ENCODE assay signal across 26 cellular contexts in genomic region chr17:58186591-58186990, GRCh38. TPM values are rescaled to one million over a fixed set of nuclear protein-coding genes. Genes with fewer than 3 reads are reported as not detected.
DNase-seq lines count a peak whose midpoint lies in the region; ATAC-seq and TF ChIP-seq lines count a peak whose summit lies in the region.
"Had no signal": no experiment of that assay in that cellular context is flagged by ENCODE, and none has a peak within 500 bp of the region (broad histone marks: within the 10 kb centered on the region; RNA-seq: fewer than 3 reads in every experiment).

No MANE protein-coding gene starts in this region.

- DNase-seq in HL-60 (ENCODE audit: low read depth in 1 of 2, low spot score in 1 of 2): no peak
- no peak for DNase-seq in endothelial cell (ENCODE audit: low spot score)
- DNase-seq in T-helper 17 cell: no peak
- no peak for DNase-seq in 8988T
- no peak for DNase-seq in NCI-H2107 (lab: John Stamatoyannopoulos, UW)
- DNase-seq: AML-193; Caco-2; Calu3; CD4-positive, alpha-beta T cell; CD8-positive, alpha-beta T cell; DMS 273 treated with DMSO at 0.1 percent for 48 hours; DMS153; DMS53; DMS79; DND-41; EL; GDM1 had no signal

- H3K4me3 ChIP-seq in BLaER1 treated with 17β-estradiol and CSF1 and Interleukin-3, amounts not matched to agents 10 nM and 100 nM: no peak overlapping the region
- no peak overlapping the region for H3K4me3 ChIP-seq in HL-60 (replicated peaks; ENCODE audit: insufficient read depth, low read length)
- H3K4me3 ChIP-seq: A549, GM12878 had no signal

- H3K27ac ChIP-seq in BLaER1 treated with 17β-estradiol and CSF1 and Interleukin-3, amounts not matched to agents 10 nM and 100 nM: no peak overlapping the region
- H3K27ac ChIP-seq in HL-60 (replicated peaks): peak overlapping the region; percentile 19; the same call in 1 of the 2 replicates
- H3K27ac ChIP-seq: A549, C4-2B had no signal

- H3K4me2 ChIP-seq in BLaER1 treated with 17β-estradiol and CSF1 and Interleukin-3, amounts not matched to agents 10 nM and 100 nM: peak overlapping the region; percentile 26 to 78 (median 72)
- H3K4me2 ChIP-seq: A549 had no signal

- H3K9me3 Mint-ChIP-seq in endothelial cell (ENCODE audit: unreplicated experiment): no peaks in the 10 kb centered on the region
- H3K9me3 Mint-ChIP-seq: CD4-positive, alpha-beta T cell; CD8-positive, alpha-beta T cell had no signal

- peaks cover 34 to 53% (median 45%) of the 10 kb centered on the region in 10 experiments for H3K4me1 ChIP-seq in BLaER1 treated with 17β-estradiol and CSF1 and Interleukin-3, amounts not matched to agents 10 nM and 100 nM

- no peaks in the 10 kb centered on the region for H3K9me3 ChIP-seq in BLaER1 treated with 17β-estradiol and CSF1 and Interleukin-3, amounts not matched to agents 10 nM and 100 nM (replicated peaks in 1 of 11)
- no peaks in the 10 kb centered on the region for H3K9me3 ChIP-seq in T-helper 17 cell (ENCODE audit: control insufficient read depth, low read length, poor library complexity, severe bottlenecking)
- H3K9me3 ChIP-seq: A549, Caco-2 had no signal

- H3K27ac Mint-ChIP-seq in endothelial cell (ENCODE audit: unreplicated experiment): peak overlapping the region; percentile 72
- H3K27ac Mint-ChIP-seq in T-helper 17 cell: no peak overlapping the region
- H3K27ac Mint-ChIP-seq: B cell; CD4-positive, alpha-beta T cell; CD8-positive, alpha-beta T cell had no signal

- H3K27me3 Mint-ChIP-seq in endothelial cell (ENCODE audit: unreplicated experiment) (no peaks in the 10 kb centered on the region), T-helper 17 cell (peaks cover 36% of the 10 kb centered on the region)

- no peaks in the 10 kb centered on the region for H3K27me3 ChIP-seq in BLaER1 treated with 17β-estradiol and CSF1 and Interleukin-3, amounts not matched to agents 10 nM and 100 nM
- H3K27me3 ChIP-seq in HL-60 (ENCODE audit: insufficient read depth, poor library complexity, severe bottlenecking): no peaks in the 10 kb centered on the region

- no peaks in the 10 kb centered on the region; a peak in 1 of 22 replicates for H4K20me1 ChIP-seq in BLaER1 treated with 17β-estradiol and CSF1 and Interleukin-3, amounts not matched to agents 10 nM and 100 nM

- H3K4me1 Mint-ChIP-seq in endothelial cell (ENCODE audit: unreplicated experiment): peaks cover 3% of the 10 kb centered on the region
- peaks cover 9% of the 10 kb centered on the region for H3K4me1 Mint-ChIP-seq in T-helper 17 cell

- ATAC-seq in T-helper 17 cell: no peak
- no peak for ATAC-seq in activated CD4-positive, CD25-positive, alpha-beta regulatory T cell treated with anti-CD3 and anti-CD28 coated beads, Interleukin-2, amount 50 U/mL, for 24 hours
- ATAC-seq: A549; CD8-positive, alpha-beta T cell; GM12878 had no signal

- no peak for TF ChIP-seq CTCF in HL-60 (IDR thresholded peaks at IDR 0.05; ENCODE audit: insufficient read depth, low read length)
- TF ChIP-seq CTCF in endothelial cell (IDR thresholded peaks at IDR 0.05; ENCODE audit: unreplicated experiment): no peak

- H3K9ac ChIP-seq in BLaER1 treated with 17β-estradiol and CSF1 and Interleukin-3, amounts not matched to agents 10 nM and 100 nM: no peak overlapping the region

- H3K4me3 Mint-ChIP-seq in endothelial cell (ENCODE audit: unreplicated experiment): no peak overlapping the region
- H3K4me3 Mint-ChIP-seq in T-helper 17 cell: no peak overlapping the region
- H3K4me3 Mint-ChIP-seq: B cell; CD4-positive, alpha-beta T cell; CD8-positive, alpha-beta T cell had no signal

- H3K36me3 Mint-ChIP-seq in endothelial cell (ENCODE audit: low read depth, unreplicated experiment): no peaks in the 10 kb centered on the region
- H3K36me3 Mint-ChIP-seq in T-helper 17 cell (ENCODE audit: low read depth): peaks cover 2% of the 10 kb centered on the region
- H3K36me3 Mint-ChIP-seq: CD8-positive, alpha-beta T cell had no signal

- no peaks in the 10 kb centered on the region for H3K36me3 ChIP-seq in BLaER1 treated with 17β-estradiol and CSF1 and Interleukin-3, amounts not matched to agents 10 nM and 100 nM

RNA-seq across cellular contexts. Expression of gene EPX, which starts 5.9 kb away (rescaled TPM):
- not detected for total RNA-seq in endothelial cell (ENCODE audit: unreplicated experiment)
- total RNA-seq in T-helper 17 cell: not detected
- total RNA-seq: A172; B cell; Caco-2; Calu3; CD4-positive, alpha-beta T cell; CD8-positive, alpha-beta T cell; Daoy; G401; GM12878 had no signal

RNA-seq across cellular contexts. Expression of gene OR4D2, which starts 19.8 kb away (rescaled TPM):
- total RNA-seq in endothelial cell (ENCODE audit: unreplicated experiment): not detected
- total RNA-seq in T-helper 17 cell: not detected
- total RNA-seq: A172; B cell; Caco-2; Calu3; CD4-positive, alpha-beta T cell; CD8-positive, alpha-beta T cell; Daoy; G401; GM12878 had no signal

RNA-seq across cellular contexts. Expression of gene MKS1, which starts 32.5 kb away (rescaled TPM):
- total RNA-seq in endothelial cell (ENCODE audit: unreplicated experiment) (27.8 TPM), T-helper 17 cell (1 to 10 TPM; 7.6 to 7.7 TPM)

RNA-seq across cellular contexts. Expression of gene OR4D1, which starts 38.4 kb away (rescaled TPM):
- total RNA-seq in endothelial cell (ENCODE audit: unreplicated experiment) (not detected), T-helper 17 cell (1 to 10 TPM; 1.0 to 1.2 TPM)
- total RNA-seq: A172, B cell, Caco-2, Calu3, G401, GM12878 had no signal

RNA-seq across cellular contexts. Expression of gene LPO, which starts 51.8 kb away (rescaled TPM):
- total RNA-seq in endothelial cell (ENCODE audit: unreplicated experiment): 0.31 TPM
- total RNA-seq in T-helper 17 cell: under 1 TPM in 1 of 2 donors, not detected in 1; 0.44 TPM
- total RNA-seq: A172; B cell; Calu3; CD4-positive, alpha-beta T cell; CD8-positive, alpha-beta T cell; G401; GM12878 had no signal
